Comparison of ENCODE assay signal across 14 cellular contexts in genomic region chr12:51527872-51528271, GRCh38.
DNase-seq lines count a peak whose midpoint lies in the region; ATAC-seq and TF ChIP-seq lines count a peak whose summit lies in the region.
"Had no signal": no experiment of that assay in that cellular context is flagged by ENCODE, and none has a peak within 500 bp of the region (broad histone marks: within the 10 kb centered on the region; RNA-seq: fewer than 3 reads in every experiment).

No MANE protein-coding gene starts in this region.

- H4K12ac ChIP-seq in trophoblast cell (ENCODE audit: low read depth, low read length), result no peak overlapping the region

- peak overlapping the region; percentile 12 for H2BK120ac ChIP-seq in trophoblast cell (ENCODE audit: insufficient read depth, low read length, poor library complexity)

- H2BK12ac ChIP-seq in trophoblast cell (ENCODE audit: low read length), result peak overlapping the region; percentile 55

- no peaks in the 10 kb centered on the region for H3F3A ChIP-seq in Loucy (ENCODE audit: low read depth)

- no peaks in the 10 kb centered on the region for H3K9me2 ChIP-seq in Loucy (replicated peaks; ENCODE audit: low read depth, low read length)

- no peak overlapping the region for H3K27ac ChIP-seq in trophoblast cell (ENCODE audit: low read depth, low read length)
- H3K27ac ChIP-seq: HL-60 had no signal

- H2AK5ac ChIP-seq in trophoblast cell (ENCODE audit: low read length), result peak overlapping the region; percentile 3

- no peak for ATAC-seq in HG03097 (IDR thresholded peaks at IDR 0.05; ENCODE audit: low FRiP score, unreplicated experiment)

- peak overlapping the region; percentile 14 for H2BK5ac ChIP-seq in trophoblast cell (ENCODE audit: low read depth, low read length, poor library complexity)

- no peak for TF ChIP-seq CTCF in Loucy (conservative IDR thresholded peaks at IDR 0.05; ENCODE audit: low read length)

- peak in 1 of 2 donors; percentile 36 for DNase-seq in trophoblast cell
- DNase-seq in DMS79 treated with DMSO at 0.1 percent for 48 hours (lab: John Stamatoyannopoulos, UW), result no peak
- no peak for DNase-seq in T-helper 2 cell
- DNase-seq: BE2C; C1 segment of cervical spinal cord; CD4-positive, alpha-beta T cell; DMS153; DMS79; GF-D8; H9 had no signal

- H4K20me1 ChIP-seq in Loucy (ENCODE audit: insufficient read depth, low read length, poor library complexity, severe bottlenecking), result no peaks in the 10 kb centered on the region

- H3K36me3 Mint-ChIP-seq in dendritic cell treated with granulocyte-macrophage colony-stimulating factor and Interleukin-4, amounts not matched to agents 40 ng/mL and 50 ng/mL, for 4 days (ENCODE audit: low read depth), result no peaks in the 10 kb centered on the region

- H3K4me1 Mint-ChIP-seq in dendritic cell treated with granulocyte-macrophage colony-stimulating factor and Interleukin-4, amounts not matched to agents 40 ng/mL and 50 ng/mL, for 4 days (ENCODE audit: low read depth), result peaks cover 41% of the 10 kb centered on the region

- no peaks in the 10 kb centered on the region for H3K27me3 ChIP-seq in Loucy (ENCODE audit: insufficient read depth, low read length, poor library complexity, severe bottlenecking)
- H3K27me3 ChIP-seq in trophoblast cell (ENCODE audit: insufficient read depth, low read length), result no peaks in the 10 kb centered on the region
- H3K27me3 ChIP-seq: BE2C had no signal

- peak overlapping the region; percentile 75 for H3K27ac Mint-ChIP-seq in dendritic cell treated with granulocyte-macrophage colony-stimulating factor and Interleukin-4, amounts not matched to agents 40 ng/mL and 50 ng/mL, for 4 days
- H3K27ac Mint-ChIP-seq: CD4-positive, alpha-beta T cell had no signal

- H3K79me2 ChIP-seq in Loucy (ENCODE audit: insufficient read depth, low read length), result no peaks in the 10 kb centered on the region
- no peaks in the 10 kb centered on the region for H3K79me2 ChIP-seq in trophoblast cell (ENCODE audit: control insufficient read depth, insufficient read depth, low read length, poor library complexity)

- no peak overlapping the region for H3K4ac ChIP-seq in trophoblast cell (ENCODE audit: low read depth, low read length)

- H3K14ac ChIP-seq in trophoblast cell (ENCODE audit: low read length), result peak overlapping the region; percentile 7

- WGBS in trophoblast cell (ENCODE audit: extremely low coverage, insufficient coverage, insufficient read length), result no CpG with 5 or more reads among the region's 2 CpGs

- H3K79me1 ChIP-seq in trophoblast cell (ENCODE audit: low read length), result peaks cover 31% of the 10 kb centered on the region

- no peak overlapping the region for H3K4me3 Mint-ChIP-seq in dendritic cell treated with granulocyte-macrophage colony-stimulating factor and Interleukin-4, amounts not matched to agents 40 ng/mL and 50 ng/mL, for 4 days
- H3K4me3 Mint-ChIP-seq: CD4-positive, alpha-beta T cell; H9 had no signal

- H3K4me2 ChIP-seq in Loucy (ENCODE audit: low read depth, low read length, poor library complexity, severe bottlenecking), result no peak overlapping the region
- no peak overlapping the region for H3K4me2 ChIP-seq in trophoblast cell (ENCODE audit: low read length)

- no peaks in the 10 kb centered on the region for H3K36me3 ChIP-seq in Loucy (ENCODE audit: insufficient read depth, low read length)
- H3K36me3 ChIP-seq in trophoblast cell (ENCODE audit: control insufficient read depth in 1 of 2, insufficient read depth in 2 of 2, low read length in 2 of 2), result no peaks in the 10 kb centered on the region
- H3K36me3 ChIP-seq: BE2C had no signal

- H4K8ac ChIP-seq in trophoblast cell (ENCODE audit: low read depth, low read length), result no peak overlapping the region

- H3K9ac ChIP-seq in Loucy (ENCODE audit: low read depth, low read length, poor library complexity, severe bottlenecking) (no peak overlapping the region), trophoblast cell (ENCODE audit: low read length) (no peak overlapping the region)

- H2AFZ ChIP-seq in Loucy (ENCODE audit: low read length) (peak overlapping the region; percentile 13; the same call in 1 of the 2 replicates), trophoblast cell (ENCODE audit: insufficient read depth, low read length, poor library complexity) (no peak overlapping the region)

- no peak overlapping the region for H3K23ac ChIP-seq in trophoblast cell (ENCODE audit: low read length)

- H3K18ac ChIP-seq in trophoblast cell (ENCODE audit: low read length), result no peak overlapping the region

- H3K4me3 ChIP-seq in Loucy (ENCODE audit: low read length, poor library complexity, severe bottlenecking), result no peak overlapping the region
- no peak overlapping the region for H3K4me3 ChIP-seq in trophoblast cell (ENCODE audit: low read depth, low read length)

- H3K27me3 Mint-ChIP-seq in dendritic cell treated with granulocyte-macrophage colony-stimulating factor and Interleukin-4, amounts not matched to agents 40 ng/mL and 50 ng/mL, for 4 days, result peaks cover 28% of the 10 kb centered on the region
- H3K27me3 Mint-ChIP-seq: CD4-positive, alpha-beta T cell had no signal

- H3K9me3 Mint-ChIP-seq in dendritic cell treated with granulocyte-macrophage colony-stimulating factor and Interleukin-4, amounts not matched to agents 40 ng/mL and 50 ng/mL, for 4 days, result no peaks in the 10 kb centered on the region
- H3K9me3 Mint-ChIP-seq: CD4-positive, alpha-beta T cell; H9 had no signal

- H4K91ac ChIP-seq in trophoblast cell (ENCODE audit: low read depth, low read length), result peak overlapping the region; percentile 3

- intact Hi-C loops in dendritic cell treated with granulocyte-macrophage colony-stimulating factor and Interleukin-4, amounts not matched to agents 40 ng/mL and 50 ng/mL, for 4 days (cut with micrococcal nuclease), result no loop called here

- H3K9me3 ChIP-seq in Loucy (ENCODE audit: insufficient read depth, low read depth, low read length), result no peaks in the 10 kb centered on the region
- no peaks in the 10 kb centered on the region for H3K9me3 ChIP-seq in trophoblast cell (ENCODE audit: insufficient read depth, low read depth, low read length)

- H3K4me1 ChIP-seq in Loucy (ENCODE audit: insufficient read depth, low read length, poor library complexity, severe bottlenecking) (peaks cover 14% of the 10 kb centered on the region), trophoblast cell (ENCODE audit: control insufficient read depth in 1 of 2, insufficient read depth in 2 of 2, low read length in 2 of 2) (peaks cover 35 to 43% of the 10 kb centered on the region in 2 experiments)
